Comparison of ENCODE assay signal across 20 cellular contexts in genomic region chrX:54534271-54534670, GRCh38. TPM values are rescaled to one million over a fixed set of nuclear protein-coding genes. Genes with fewer than 3 reads are reported as not detected.
DNase-seq lines count a peak whose midpoint lies in the region; ATAC-seq, FAIRE-seq and TF ChIP-seq lines count a peak whose summit lies in the region.
"Had no signal": no experiment of that assay in that cellular context is flagged by ENCODE, and none has a peak within 500 bp of the region (broad histone marks: within the 10 kb centered on the region; RNA-seq: fewer than 3 reads in every experiment).

No MANE protein-coding gene starts in this region.

- H3K27me3 Mint-ChIP-seq in CD4-positive, CD25-positive, alpha-beta regulatory T cell, result no peaks in the 10 kb centered on the region
- no peaks in the 10 kb centered on the region for H3K27me3 Mint-ChIP-seq in activated naive CD8-positive, alpha-beta T cell
- H3K27me3 Mint-ChIP-seq in natural killer cell treated with Interleukin-12 subunit alpha and Interleukin-12 subunit beta and Interleukin-15 and Interleukin-18, amount 100 ng/mL, for 72 hours, result no peaks in the 10 kb centered on the region

- H3K27ac Mint-ChIP-seq in CD4-positive, CD25-positive, alpha-beta regulatory T cell, result peak overlapping the region in 1 of 3 donors; percentile 11
- H3K27ac Mint-ChIP-seq in activated naive CD8-positive, alpha-beta T cell, result peak overlapping the region; percentile 4
- no peak overlapping the region for H3K27ac Mint-ChIP-seq in natural killer cell treated with Interleukin-12 subunit alpha and Interleukin-12 subunit beta and Interleukin-15 and Interleukin-18, amount 100 ng/mL, for 72 hours

- TF ChIP-seq POLR2A in GM12891 (IDR thresholded peaks at IDR 0.05; ENCODE audit: low read depth, low read length), result no peak

- FAIRE-seq in GM12891 (lab: Jason Lieb, UNC), result peak; percentile 50
- FAIRE-seq: endothelial cell of umbilical vein had no signal

- H3K9me3 ChIP-seq in CD4-positive, CD25-positive, alpha-beta regulatory T cell (ENCODE audit: control insufficient read depth in 2 of 2, low read length in 2 of 2), result peaks cover 0 to 2% of the 10 kb centered on the region in 2 experiments
- H3K9me3 ChIP-seq: colonic mucosa had no signal

- H3K4me3 ChIP-seq in CD4-positive, CD25-positive, alpha-beta regulatory T cell (ENCODE audit: low read depth, low read length), result no peak overlapping the region
- H3K4me3 ChIP-seq: colonic mucosa, PC-9 had no signal

- H3K4me1 Mint-ChIP-seq in CD4-positive, CD25-positive, alpha-beta regulatory T cell, result peaks cover 13 to 50% (median 18%) of the 10 kb centered on the region in 4 donors
- H3K4me1 Mint-ChIP-seq in activated naive CD8-positive, alpha-beta T cell (ENCODE audit: low read depth), result peaks cover 33% of the 10 kb centered on the region
- H3K4me1 Mint-ChIP-seq in natural killer cell treated with Interleukin-12 subunit alpha and Interleukin-12 subunit beta and Interleukin-15 and Interleukin-18, amount 100 ng/mL, for 72 hours (ENCODE audit: low read depth in 2 of 2), result peaks cover 20 to 24% of the 10 kb centered on the region in 2 donors

- DNase-seq in CD4-positive, CD25-positive, alpha-beta regulatory T cell, result no peak
- DNase-seq in GM12891 (ENCODE audit: insufficient read length, low spot score), result no peak
- DNase-seq in natural killer cell treated with Interleukin-12 subunit alpha and Interleukin-12 subunit beta and Interleukin-15 and Interleukin-18, amount 100 ng/mL, for 72 hours (ENCODE audit: low spot score), result no peak
- DNase-seq in NCI-H1436 treated with DMSO at 0.1 percent for 48 hours (lab: John Stamatoyannopoulos, UW), result no peak
- DNase-seq: activated effector memory CD4-positive, alpha-beta T cell treated with Interleukin-2 at 50 U/mL for 16 hours; AML-193; aorta; colonic mucosa; DMS 273 treated with DMSO at 0.1 percent for 48 hours; kidney glomerular epithelial cell; NCI-H1048; NCI-H2107; NCI-H69; PC-9; stimulated activated CD4-positive, alpha-beta T cell treated with anti-CD3 and anti-CD28 coated beads, Interleukin-4, amount 100 ng/mL, for 1 hour had no signal

- H3K4me3 Mint-ChIP-seq in CD4-positive, CD25-positive, alpha-beta regulatory T cell, result peak overlapping the region; percentile 9 to 38 (median 18)
- H3K4me3 Mint-ChIP-seq in activated naive CD8-positive, alpha-beta T cell, result peak overlapping the region; percentile 73
- H3K4me3 Mint-ChIP-seq in natural killer cell treated with Interleukin-12 subunit alpha and Interleukin-12 subunit beta and Interleukin-15 and Interleukin-18, amount 100 ng/mL, for 72 hours, result peak overlapping the region; percentile 42

- peaks cover 17% of the 10 kb centered on the region for H3K36me3 ChIP-seq in CD4-positive, CD25-positive, alpha-beta regulatory T cell (ENCODE audit: control insufficient read depth, insufficient read depth, low read length)
- H3K36me3 ChIP-seq: colonic mucosa had no signal

- ATAC-seq in CD4-positive, CD25-positive, alpha-beta regulatory T cell (ENCODE audit: low read depth in 2 of 2), result no peak
- ATAC-seq in natural killer cell treated with Interleukin-12 subunit alpha and Interleukin-12 subunit beta and Interleukin-15 and Interleukin-18, amount 100 ng/mL, for 72 hours, result no peak
- no peak for ATAC-seq in HG03354 (IDR thresholded peaks at IDR 0.05; ENCODE audit: poor library complexity, severe bottlenecking, unreplicated experiment)
- no peak for ATAC-seq in HG03432 (IDR thresholded peaks at IDR 0.05; ENCODE audit: unreplicated experiment)

- H3K27me3 ChIP-seq in CD4-positive, CD25-positive, alpha-beta regulatory T cell (ENCODE audit: control insufficient read depth, insufficient read depth, low read length), result no peaks in the 10 kb centered on the region
- H3K27me3 ChIP-seq: colonic mucosa had no signal

- no peaks in the 10 kb centered on the region for H3K9me3 Mint-ChIP-seq in CD4-positive, CD25-positive, alpha-beta regulatory T cell
- no peaks in the 10 kb centered on the region for H3K9me3 Mint-ChIP-seq in activated naive CD8-positive, alpha-beta T cell (ENCODE audit: low read depth)
- no peaks in the 10 kb centered on the region for H3K9me3 Mint-ChIP-seq in natural killer cell treated with Interleukin-12 subunit alpha and Interleukin-12 subunit beta and Interleukin-15 and Interleukin-18, amount 100 ng/mL, for 72 hours

- H3K36me3 Mint-ChIP-seq in CD4-positive, CD25-positive, alpha-beta regulatory T cell, result peaks cover 20% of the 10 kb centered on the region
- H3K36me3 Mint-ChIP-seq in activated naive CD8-positive, alpha-beta T cell, result peaks cover 3% of the 10 kb centered on the region
- peaks cover 5% of the 10 kb centered on the region for H3K36me3 Mint-ChIP-seq in natural killer cell treated with Interleukin-12 subunit alpha and Interleukin-12 subunit beta and Interleukin-15 and Interleukin-18, amount 100 ng/mL, for 72 hours

- H3K27ac ChIP-seq in CD4-positive, CD25-positive, alpha-beta regulatory T cell (ENCODE audit: insufficient read depth, low read length, poor library complexity, severe bottlenecking), result no peak overlapping the region
- H3K27ac ChIP-seq: colonic mucosa, PC-9 had no signal

- H3K4me1 ChIP-seq in CD4-positive, CD25-positive, alpha-beta regulatory T cell (ENCODE audit: control insufficient read depth, insufficient read depth, low read length, poor library complexity, severe bottlenecking), result peaks cover 20% of the 10 kb centered on the region
- H3K4me1 ChIP-seq: colonic mucosa had no signal

TF ChIP-seq in GM12891, 5 proteins besides CTCF, POLR2A, EP300 and RAD21:
- TF ChIP-seq POU2F2 (IDR thresholded peaks at IDR 0.05; ENCODE audit: low read depth, low read length), result no peak
- TF ChIP-seq PAX5 (IDR thresholded peaks at IDR 0.05; ENCODE audit: insufficient read depth, low read length, severe bottlenecking), result no peak
- TF ChIP-seq SPI1 (IDR thresholded peaks at IDR 0.05; ENCODE audit: low read depth, low read length), result no peak
- no peak for TF ChIP-seq TAF1 (IDR thresholded peaks at IDR 0.05; ENCODE audit: low read depth, low read length)
- TF ChIP-seq POLR2AphosphoS5 (IDR thresholded peaks at IDR 0.05; ENCODE audit: low read depth, low read length), result no peak

RNA-seq across cellular contexts. Expression of gene GNL3L, which starts 4.3 kb away (rescaled TPM):
- total RNA-seq in CD4-positive, CD25-positive, alpha-beta regulatory T cell, result 38.5 TPM
- 10 to 100 TPM; 21.7 to 27.1 (median 23.5) TPM for polyA plus RNA-seq in CD4-positive, CD25-positive, alpha-beta regulatory T cell
- 9.1 TPM for polyA plus RNA-seq in GM12891 (2012; ENCODE audit: low read depth, missing spikeins)
- total RNA-seq in natural killer cell treated with Interleukin-12 subunit alpha and Interleukin-12 subunit beta and Interleukin-15 and Interleukin-18, amount 100 ng/mL, for 72 hours, result 10 to 100 TPM; 57.1 to 91.0 TPM

RNA-seq across cellular contexts. Expression of gene FGD1, which starts 38.2 kb away (rescaled TPM):
- not detected for total RNA-seq in CD4-positive, CD25-positive, alpha-beta regulatory T cell
- polyA plus RNA-seq in CD4-positive, CD25-positive, alpha-beta regulatory T cell, result 1 to 10 TPM in 1 of 4 donors, under 1 TPM in 3; 0.76 to 1.0 (median 0.85) TPM
- polyA plus RNA-seq in GM12891 (2012; ENCODE audit: low read depth, missing spikeins), result 0.44 TPM
- not detected for total RNA-seq in natural killer cell treated with Interleukin-12 subunit alpha and Interleukin-12 subunit beta and Interleukin-15 and Interleukin-18, amount 100 ng/mL, for 72 hours
- total RNA-seq: mononuclear cell had no signal

Comparison
In these comparisons a context has a peak if more than half of its experiments do, and no peak if none do; other contexts are left out.
1. H3K4me3 Mint-ChIP-seq: peak in every context shown above with its lines; median percentile 73 in activated naive CD8-positive, alpha-beta T cell; 42 in natural killer cell treated with Interleukin-12 subunit alpha and Interleukin-12 subunit beta and Interleukin-15 and Interleukin-18, amount 100 ng/mL, for 72 hours; 18 in CD4-positive, CD25-positive, alpha-beta regulatory T cell.